12 cellular contexts compared by ENCODE assay signal in the genomic region with DNA sequence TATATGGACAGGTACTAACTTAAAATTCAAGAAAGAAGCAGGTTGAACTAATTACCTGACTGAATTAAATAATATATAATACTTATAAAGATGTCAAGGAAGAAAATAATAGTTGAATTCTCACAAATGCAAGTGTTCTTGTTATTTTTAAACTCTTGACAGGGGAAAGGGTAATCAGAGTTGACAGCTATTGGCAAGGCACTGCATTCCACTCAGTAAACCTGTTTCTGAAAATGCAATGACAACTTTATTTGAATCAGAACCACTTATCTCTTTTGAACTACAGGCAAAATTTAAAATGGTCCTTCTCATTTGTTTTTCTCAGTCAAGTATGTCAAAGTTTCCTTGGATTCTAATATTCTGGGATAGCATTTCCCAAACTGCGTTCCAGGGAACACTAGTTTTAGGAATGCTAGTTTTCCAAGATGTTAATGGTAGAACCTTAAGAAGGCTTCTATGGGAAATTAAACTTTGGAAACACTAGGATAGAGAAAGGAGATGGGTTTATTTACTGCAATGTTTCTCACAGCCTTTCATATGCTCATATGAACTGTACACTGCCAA.
DNase-seq lines count a peak whose midpoint lies in the region; ATAC-seq and TF ChIP-seq lines count a peak whose summit lies in the region.
"Had no signal": no experiment of that assay in that cellular context is flagged by ENCODE, and none has a peak within 500 bp of the region (broad histone marks: within the 10 kb centered on the region; RNA-seq: fewer than 3 reads in every experiment).

No MANE protein-coding gene starts in this region.

- H3K9me3 ChIP-seq in adipocyte (ENCODE audit: control insufficient read depth, low read length) (no peaks in the 10 kb centered on the region), thyroid gland (no peaks in the 10 kb centered on the region), tibial artery (no peaks in the 10 kb centered on the region), esophagus squamous epithelium (no peaks in the 10 kb centered on the region)

- TF ChIP-seq POLR2A in thyroid gland (IDR thresholded peaks at IDR 0.05): no peak
- TF ChIP-seq POLR2A in esophagus squamous epithelium (IDR thresholded peaks at IDR 0.05): no peak

- DNase-seq in G401 (ENCODE audit: low spot score) (peak; percentile 59), adipocyte (ENCODE audit: low read depth) (peak; percentile 7), left cardiac atrium (no peak), thyroid gland (peak; percentile 18 to 47), tibial artery (no peak), esophagus squamous epithelium (lab: John Stamatoyannopoulos, UW) (no peak)
- DNase-seq: Calu3; CD4-positive, alpha-beta T cell; DMS 273 treated with DMSO at 0.1 percent for 48 hours; GOT3; H9 had no signal

- intact Hi-C loops in left cardiac atrium (cut with DNase I): loop anchor here in 1 of 2 donors (10.0 kb wide), 1 partner anchor 108 kb away; a partner anchor contains a TSS
- intact Hi-C loops in thyroid gland (cut with DNase I): no loop called here
- intact Hi-C loops in tibial artery (cut with DNase I; ENCODE audit: low total_unique reads): no loop called here
- intact Hi-C loops in esophagus squamous epithelium (cut with DNase I): no loop called here

- TF ChIP-seq CTCF in thyroid gland (IDR thresholded peaks at IDR 0.05) (no peak), tibial artery (IDR thresholded peaks at IDR 0.05) (no peak), esophagus squamous epithelium (IDR thresholded peaks at IDR 0.05) (no peak)

- H3K36me3 ChIP-seq in adipocyte (ENCODE audit: control insufficient read depth, insufficient read depth, low read length, severe bottlenecking) (no peaks in the 10 kb centered on the region), thyroid gland (no peaks in the 10 kb centered on the region), tibial artery (no peaks in the 10 kb centered on the region), esophagus squamous epithelium (no peaks in the 10 kb centered on the region)

- in situ Hi-C loops in G401 (cut with HindIII; ENCODE audit: low sequenced_read_pairs): no loop called here

- H3K4me3 ChIP-seq in adipocyte (ENCODE audit: low read length) (no peak overlapping the region), thyroid gland (replicated peaks in 1 of 3) (no peak overlapping the region), tibial artery (no peak overlapping the region), esophagus squamous epithelium (no peak overlapping the region)

- WGBS in thyroid gland, 2 donors: 80 to 87% methylated on average over 1 of the region's 1 CpG
- 100% methylated on average over 1 of the region's 1 CpG for WGBS in esophagus squamous epithelium, 2 donors

- H3K27me3 ChIP-seq in adipocyte (replicated peaks; ENCODE audit: control insufficient read depth, insufficient read depth, low read length) (no peaks in the 10 kb centered on the region), thyroid gland (no peaks in the 10 kb centered on the region), tibial artery (no peaks in the 10 kb centered on the region), esophagus squamous epithelium (no peaks in the 10 kb centered on the region)

- no peaks in the 10 kb centered on the region for H3K4me1 ChIP-seq in adipocyte (ENCODE audit: control insufficient read depth, insufficient read depth, low read length)
- peaks cover 0 to 5% of the 10 kb centered on the region in 2 donors for H3K4me1 ChIP-seq in thyroid gland
- H3K4me1 ChIP-seq in tibial artery: peaks cover 0 to 26% (median 0%) of the 10 kb centered on the region in 4 donors
- peaks cover 0 to 5% (median 0%) of the 10 kb centered on the region in 3 donors for H3K4me1 ChIP-seq in esophagus squamous epithelium

- H3K27ac ChIP-seq in thyroid gland (no peak overlapping the region), tibial artery (no peak overlapping the region), esophagus squamous epithelium (no peak overlapping the region)

- ATAC-seq in left cardiac atrium: peak; percentile 60 to 72
- no peak for ATAC-seq in HG03342 (IDR thresholded peaks at IDR 0.05; ENCODE audit: unreplicated experiment)

- H3K9ac ChIP-seq in adipocyte (ENCODE audit: low read length): no peak overlapping the region

Comparison
In these comparisons a context has a peak if more than half of its experiments do, and no peak if none do; other contexts are left out.
1. DNase-seq: peak in G401 (single experiment), adipocyte (single experiment) and thyroid gland (2 of 2); none in left cardiac atrium (single experiment), tibial artery (0 of 2) and esophagus squamous epithelium (single experiment).